ENCODE assay signal across 1 cellular context in genomic region chr4:81426770-81427604, GRCh38.
TF ChIP-seq lines count a peak whose summit lies in the region.

No MANE protein-coding gene starts in this region.

TF ChIP-seq in IMR-90, 13 proteins besides CTCF, POLR2A, EP300 and RAD21 (continued from another document):
- TF ChIP-seq MAZ (IDR thresholded peaks at IDR 0.05; ENCODE audit: borderline replicate concordance, low read depth, low read length) (no peak), MAFK (IDR thresholded peaks at IDR 0.05; ENCODE audit: low read depth, low read length) (no peak), NFE2L2 (IDR thresholded peaks at IDR 0.05; ENCODE audit: low read depth, low read length) (no peak), ELK1 (IDR thresholded peaks at IDR 0.05; ENCODE audit: borderline replicate concordance, low read depth, low read length) (no peak)
TF ChIP-seq in IMR-90: peak in this region for 0.
